ENCODE assay signal across 18 cellular contexts in genomic region chr5:59838989-59839388, GRCh38.
"Had no signal": no experiment of that assay in that cellular context is flagged by ENCODE, and none has a peak within 500 bp of the region (broad histone marks: within the 10 kb centered on the region; RNA-seq: fewer than 3 reads in every experiment).

No MANE protein-coding gene starts in this region.

- H3K27ac ChIP-seq: body of pancreas, cardiac muscle cell, foreskin keratinocyte, parathyroid adenoma, thyroid gland, upper lobe of right lung had no signal

- H3K27me3 ChIP-seq: body of pancreas, cardiac muscle cell, thyroid gland, upper lobe of right lung had no signal

- H3K36me3 ChIP-seq: cardiac muscle cell, thyroid gland, upper lobe of right lung had no signal

- H3K4me3 ChIP-seq: body of pancreas, cardiac muscle cell, thyroid gland, upper lobe of right lung had no signal

- H3K4me1 ChIP-seq: body of pancreas, thyroid gland, upper lobe of right lung had no signal

- DNase-seq: activated CD4-positive, alpha-beta T cell treated with anti-CD3 and anti-CD28 coated beads for 48 hours; activated CD8-positive, alpha-beta T cell treated with anti-CD3 and anti-CD28 coated beads for 36 hours; activated gamma-delta T cell treated with Interleukin-2 at 50 U/mL for 16 hours; anterior cingulate cortex; body of pancreas; effector CD4-positive, alpha-beta T cell; erythroblast; foreskin keratinocyte; left colon; nucleus accumbens; right cardiac atrium; stimulated activated CD4-positive, alpha-beta T cell treated with anti-CD3 and anti-CD28 coated beads, Interleukin-1b, Interleukin-23, amount 100 ng/mL, for 48 hours; substantia nigra; T1000; thyroid gland; upper lobe of right lung had no signal

- H3K9me3 ChIP-seq: body of pancreas, thyroid gland, upper lobe of right lung had no signal
